In genomic region chr11:72331761-72332160, GRCh38 we compare ENCODE assay signal across 35 cellular contexts.
"Had no signal": no experiment of that assay in that cellular context is flagged by ENCODE, and none has a peak within 500 bp of the region (broad histone marks: within the 10 kb centered on the region; RNA-seq: fewer than 3 reads in every experiment).

No MANE protein-coding gene starts in this region.

- H3K9me3 Mint-ChIP-seq: activated CD4-positive, alpha-beta memory T cell treated with anti-CD3 and anti-CD28 coated beads for 36 hours; effector memory CD8-positive, alpha-beta T cell; natural killer cell; neural progenitor cell; stimulated activated memory B cell treated with anti-CD40 and anti-IgM and Interleukin-4, amounts not matched to agents 10 μg/mL and 1 μg/mL and 100 μg/mL, for 72 hours; stimulated activated naive CD8-positive, alpha-beta T cell treated with anti-CD3 and anti-CD28 coated beads, Interleukin-15, amount 100 ng/mL, for 72 hours had no signal

- H3K27me3 Mint-ChIP-seq: activated CD4-positive, alpha-beta memory T cell treated with anti-CD3 and anti-CD28 coated beads for 36 hours; activated CD4-positive, alpha-beta T cell treated with anti-CD3 and anti-CD28 coated beads for 36 hours; activated naive CD8-positive, alpha-beta T cell; effector memory CD8-positive, alpha-beta T cell; stimulated activated memory B cell treated with anti-CD40 and anti-IgM and Interleukin-4, amounts not matched to agents 10 μg/mL and 1 μg/mL and 100 μg/mL, for 72 hours; stimulated activated naive CD8-positive, alpha-beta T cell treated with anti-CD3 and anti-CD28 coated beads, Interleukin-15, amount 100 ng/mL, for 72 hours had no signal

- DNase-seq: activated CD4-positive, alpha-beta memory T cell treated with anti-CD3 and anti-CD28 coated beads for 36 hours; activated CD4-positive, alpha-beta T cell treated with anti-CD3 and anti-CD28 coated beads for 36 hours; activated CD4-positive, CD25-positive, alpha-beta regulatory T cell; activated effector memory CD4-positive, alpha-beta T cell treated with Interleukin-2 at 50 U/mL for 16 hours; activated naive CD4-positive, alpha-beta T cell treated with Interleukin-2 at 50 U/mL for 16 hours; amniotic stem cell; brain microvascular endothelial cell; dorsolateral prefrontal cortex; effector memory CD8-positive, alpha-beta T cell; erythroblast; gastrocnemius medialis; islet precursor cell; left ventricle myocardium inferior; mesendoderm; natural killer cell; occipital lobe; psoas muscle; sigmoid colon; small intestine; stimulated activated CD4-positive, alpha-beta T cell treated with anti-CD3 and anti-CD28 coated beads, Interleukin-1b, Interleukin-23, amount 100 ng/mL, for 48 hours; stimulated activated CD4-positive, alpha-beta T cell treated with anti-CD3 and anti-CD28 coated beads, Interleukin-4, amount 100 ng/mL, for 4 hours; stimulated activated CD8-positive, alpha-beta memory T cell treated with anti-CD3 and anti-CD28 coated beads, Interleukin-4, amount 100 ng/mL, for 48 hours; stimulated activated naive CD8-positive, alpha-beta T cell treated with anti-CD3 and anti-CD28 coated beads, Interleukin-15, amount 100 ng/mL, for 72 hours; substantia nigra; T1000; upper lobe of left lung had no signal

- H3K4me3 Mint-ChIP-seq: activated CD4-positive, alpha-beta memory T cell treated with anti-CD3 and anti-CD28 coated beads for 36 hours; activated CD4-positive, alpha-beta T cell treated with anti-CD3 and anti-CD28 coated beads for 36 hours; activated naive CD8-positive, alpha-beta T cell; effector memory CD8-positive, alpha-beta T cell; natural killer cell; neural progenitor cell; stimulated activated memory B cell treated with anti-CD40 and anti-IgM and Interleukin-4, amounts not matched to agents 10 μg/mL and 1 μg/mL and 100 μg/mL, for 72 hours; stimulated activated naive CD8-positive, alpha-beta T cell treated with anti-CD3 and anti-CD28 coated beads, Interleukin-15, amount 100 ng/mL, for 72 hours had no signal

- H3K79me2 ChIP-seq: hepatocyte, parathyroid adenoma had no signal

- H3K27ac ChIP-seq: brain microvascular endothelial cell, coronary artery, dorsolateral prefrontal cortex, gastrocnemius medialis, hepatocyte, left ventricle myocardium inferior, neural progenitor cell, parathyroid adenoma, psoas muscle, sigmoid colon, upper lobe of left lung, vagina had no signal

- H3K4me1 ChIP-seq: parathyroid adenoma, upper lobe of left lung had no signal

- FAIRE-seq: astrocyte, small intestine had no signal

- H3K36me3 ChIP-seq: brain microvascular endothelial cell, gastrocnemius medialis, neural progenitor cell, sigmoid colon, vagina had no signal

- H3K36me3 Mint-ChIP-seq: natural killer cell had no signal

- H3K9ac ChIP-seq: neural progenitor cell, parathyroid adenoma had no signal

- H3K27me3 ChIP-seq: brain microvascular endothelial cell, dorsolateral prefrontal cortex, gastrocnemius medialis, hepatocyte, neural progenitor cell, sigmoid colon, upper lobe of left lung, vagina had no signal

- H2AFZ ChIP-seq: hepatocyte, neural progenitor cell, parathyroid adenoma had no signal

- H3K27ac Mint-ChIP-seq: activated CD4-positive, alpha-beta memory T cell treated with anti-CD3 and anti-CD28 coated beads for 36 hours; activated CD4-positive, alpha-beta T cell treated with anti-CD3 and anti-CD28 coated beads for 36 hours; activated naive CD8-positive, alpha-beta T cell; effector memory CD8-positive, alpha-beta T cell; natural killer cell; neural progenitor cell; stimulated activated memory B cell treated with anti-CD40 and anti-IgM and Interleukin-4, amounts not matched to agents 10 μg/mL and 1 μg/mL and 100 μg/mL, for 72 hours; stimulated activated naive CD8-positive, alpha-beta T cell treated with anti-CD3 and anti-CD28 coated beads, Interleukin-15, amount 100 ng/mL, for 72 hours had no signal

- H3K9me3 ChIP-seq: gastrocnemius medialis, left ventricle myocardium inferior, psoas muscle, sigmoid colon, upper lobe of left lung, vagina had no signal

- H3K4me2 ChIP-seq: hepatocyte, neural progenitor cell had no signal

- H3K4me3 ChIP-seq: coronary artery, dorsolateral prefrontal cortex, gastrocnemius medialis, hepatocyte, left ventricle myocardium inferior, lung, neural progenitor cell, psoas muscle, sigmoid colon, upper lobe of left lung, vagina had no signal
